1 cellular context compared by ENCODE assay signal in genomic region chr1:109478806-109479205, GRCh38.
TF ChIP-seq lines count a peak whose summit lies in the region.

No MANE protein-coding gene starts in this region.

TF ChIP-seq in HepG2, 621 proteins besides CTCF, POLR2A, EP300 and RAD21 (continued from another document):
- TF ChIP-seq HMGXB3 (CRISPR knock-in tag; IDR thresholded peaks at IDR 0.05; ENCODE audit: borderline replicate concordance) (no peak), ETS1 (CRISPR knock-in tag; IDR thresholded peaks at IDR 0.05) (no peak), ZNF331 (CRISPR knock-in tag; IDR thresholded peaks at IDR 0.05) (peak; percentile 29; the same call in 1 of the 2 replicates), ZNF816 (CRISPR knock-in tag; IDR thresholded peaks at IDR 0.05; ENCODE audit: borderline replicate concordance) (no peak), ZBTB34 (CRISPR knock-in tag; IDR thresholded peaks at IDR 0.05) (no peak), HOXA3 (CRISPR knock-in tag; IDR thresholded peaks at IDR 0.05) (0 out of 2 replicates have a peak, but pooled peaks have one; percentile 19), GMEB1 (CRISPR knock-in tag; IDR thresholded peaks at IDR 0.05; ENCODE audit: borderline replicate concordance) (no peak), SAFB2 (CRISPR knock-in tag; IDR thresholded peaks at IDR 0.05; ENCODE audit: borderline replicate concordance, low read depth) (no peak), ZNF253 (CRISPR knock-in tag; IDR thresholded peaks at IDR 0.05; ENCODE audit: borderline replicate concordance) (no peak), RELA (CRISPR knock-in tag; IDR thresholded peaks at IDR 0.05) (no peak), PRMT3 (CRISPR knock-in tag; IDR thresholded peaks at IDR 0.05; ENCODE audit: borderline replicate concordance, low read depth) (no peak), ZNF33A (CRISPR knock-in tag; IDR thresholded peaks at IDR 0.05; ENCODE audit: borderline replicate concordance) (no peak)
- TF ChIP-seq, protein P1, sequence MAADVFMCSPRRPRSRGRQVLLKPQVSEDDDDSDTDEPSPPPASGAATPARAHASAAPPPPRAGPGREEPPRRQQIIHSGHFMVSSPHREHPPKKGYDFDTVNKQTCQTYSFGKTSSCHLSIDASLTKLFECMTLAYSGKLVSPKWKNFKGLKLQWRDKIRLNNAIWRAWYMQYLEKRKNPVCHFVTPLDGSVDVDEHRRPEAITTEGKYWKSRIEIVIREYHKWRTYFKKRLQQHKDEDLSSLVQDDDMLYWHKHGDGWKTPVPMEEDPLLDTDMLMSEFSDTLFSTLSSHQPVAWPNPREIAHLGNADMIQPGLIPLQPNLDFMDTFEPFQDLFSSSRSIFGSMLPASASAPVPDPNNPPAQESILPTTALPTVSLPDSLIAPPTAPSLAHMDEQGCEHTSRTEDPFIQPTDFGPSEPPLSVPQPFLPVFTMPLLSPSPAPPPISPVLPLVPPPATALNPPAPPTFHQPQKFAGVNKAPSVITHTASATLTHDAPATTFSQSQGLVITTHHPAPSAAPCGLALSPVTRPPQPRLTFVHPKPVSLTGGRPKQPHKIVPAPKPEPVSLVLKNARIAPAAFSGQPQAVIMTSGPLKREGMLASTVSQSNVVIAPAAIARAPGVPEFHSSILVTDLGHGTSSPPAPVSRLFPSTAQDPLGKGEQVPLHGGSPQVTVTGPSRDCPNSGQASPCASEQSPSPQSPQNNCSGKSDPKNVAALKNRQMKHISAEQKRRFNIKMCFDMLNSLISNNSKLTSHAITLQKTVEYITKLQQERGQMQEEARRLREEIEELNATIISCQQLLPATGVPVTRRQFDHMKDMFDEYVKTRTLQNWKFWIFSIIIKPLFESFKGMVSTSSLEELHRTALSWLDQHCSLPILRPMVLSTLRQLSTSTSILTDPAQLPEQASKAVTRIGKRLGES (CRISPR knock-in tag; IDR thresholded peaks at IDR 0.05; ENCODE audit: borderline replicate concordance): no peak
- TF ChIP-seq, protein P2, sequence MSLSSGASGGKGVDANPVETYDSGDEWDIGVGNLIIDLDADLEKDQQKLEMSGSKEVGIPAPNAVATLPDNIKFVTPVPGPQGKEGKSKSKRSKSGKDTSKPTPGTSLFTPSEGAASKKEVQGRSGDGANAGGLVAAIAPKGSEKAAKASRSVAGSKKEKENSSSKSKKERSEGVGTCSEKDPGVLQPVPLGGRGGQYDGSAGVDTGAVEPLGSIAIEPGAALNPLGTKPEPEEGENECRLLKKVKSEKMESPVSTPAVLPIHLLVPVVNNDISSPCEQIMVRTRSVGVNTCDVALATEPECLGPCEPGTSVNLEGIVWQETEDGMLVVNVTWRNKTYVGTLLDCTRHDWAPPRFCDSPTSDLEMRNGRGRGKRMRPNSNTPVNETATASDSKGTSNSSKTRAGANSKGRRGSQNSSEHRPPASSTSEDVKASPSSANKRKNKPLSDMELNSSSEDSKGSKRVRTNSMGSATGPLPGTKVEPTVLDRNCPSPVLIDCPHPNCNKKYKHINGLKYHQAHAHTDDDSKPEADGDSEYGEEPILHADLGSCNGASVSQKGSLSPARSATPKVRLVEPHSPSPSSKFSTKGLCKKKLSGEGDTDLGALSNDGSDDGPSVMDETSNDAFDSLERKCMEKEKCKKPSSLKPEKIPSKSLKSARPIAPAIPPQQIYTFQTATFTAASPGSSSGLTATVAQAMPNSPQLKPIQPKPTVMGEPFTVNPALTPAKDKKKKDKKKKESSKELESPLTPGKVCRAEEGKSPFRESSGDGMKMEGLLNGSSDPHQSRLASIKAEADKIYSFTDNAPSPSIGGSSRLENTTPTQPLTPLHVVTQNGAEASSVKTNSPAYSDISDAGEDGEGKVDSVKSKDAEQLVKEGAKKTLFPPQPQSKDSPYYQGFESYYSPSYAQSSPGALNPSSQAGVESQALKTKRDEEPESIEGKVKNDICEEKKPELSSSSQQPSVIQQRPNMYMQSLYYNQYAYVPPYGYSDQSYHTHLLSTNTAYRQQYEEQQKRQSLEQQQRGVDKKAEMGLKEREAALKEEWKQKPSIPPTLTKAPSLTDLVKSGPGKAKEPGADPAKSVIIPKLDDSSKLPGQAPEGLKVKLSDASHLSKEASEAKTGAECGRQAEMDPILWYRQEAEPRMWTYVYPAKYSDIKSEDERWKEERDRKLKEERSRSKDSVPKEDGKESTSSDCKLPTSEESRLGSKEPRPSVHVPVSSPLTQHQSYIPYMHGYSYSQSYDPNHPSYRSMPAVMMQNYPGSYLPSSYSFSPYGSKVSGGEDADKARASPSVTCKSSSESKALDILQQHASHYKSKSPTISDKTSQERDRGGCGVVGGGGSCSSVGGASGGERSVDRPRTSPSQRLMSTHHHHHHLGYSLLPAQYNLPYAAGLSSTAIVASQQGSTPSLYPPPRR (CRISPR knock-in tag; IDR thresholded peaks at IDR 0.05; ENCODE audit: borderline replicate concordance): no peak
- TF ChIP-seq, protein P3, sequence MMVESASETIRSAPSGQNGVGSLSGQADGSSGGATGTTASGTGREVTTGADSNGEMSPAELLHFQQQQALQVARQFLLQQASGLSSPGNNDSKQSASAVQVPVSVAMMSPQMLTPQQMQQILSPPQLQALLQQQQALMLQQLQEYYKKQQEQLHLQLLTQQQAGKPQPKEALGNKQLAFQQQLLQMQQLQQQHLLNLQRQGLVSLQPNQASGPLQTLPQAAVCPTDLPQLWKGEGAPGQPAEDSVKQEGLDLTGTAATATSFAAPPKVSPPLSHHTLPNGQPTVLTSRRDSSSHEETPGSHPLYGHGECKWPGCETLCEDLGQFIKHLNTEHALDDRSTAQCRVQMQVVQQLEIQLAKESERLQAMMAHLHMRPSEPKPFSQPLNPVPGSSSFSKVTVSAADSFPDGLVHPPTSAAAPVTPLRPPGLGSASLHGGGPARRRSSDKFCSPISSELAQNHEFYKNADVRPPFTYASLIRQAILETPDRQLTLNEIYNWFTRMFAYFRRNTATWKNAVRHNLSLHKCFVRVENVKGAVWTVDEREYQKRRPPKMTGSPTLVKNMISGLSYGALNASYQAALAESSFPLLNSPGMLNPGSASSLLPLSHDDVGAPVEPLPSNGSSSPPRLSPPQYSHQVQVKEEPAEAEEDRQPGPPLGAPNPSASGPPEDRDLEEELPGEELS (CRISPR knock-in tag; IDR thresholded peaks at IDR 0.05): no peak
- TF ChIP-seq, protein P4, sequence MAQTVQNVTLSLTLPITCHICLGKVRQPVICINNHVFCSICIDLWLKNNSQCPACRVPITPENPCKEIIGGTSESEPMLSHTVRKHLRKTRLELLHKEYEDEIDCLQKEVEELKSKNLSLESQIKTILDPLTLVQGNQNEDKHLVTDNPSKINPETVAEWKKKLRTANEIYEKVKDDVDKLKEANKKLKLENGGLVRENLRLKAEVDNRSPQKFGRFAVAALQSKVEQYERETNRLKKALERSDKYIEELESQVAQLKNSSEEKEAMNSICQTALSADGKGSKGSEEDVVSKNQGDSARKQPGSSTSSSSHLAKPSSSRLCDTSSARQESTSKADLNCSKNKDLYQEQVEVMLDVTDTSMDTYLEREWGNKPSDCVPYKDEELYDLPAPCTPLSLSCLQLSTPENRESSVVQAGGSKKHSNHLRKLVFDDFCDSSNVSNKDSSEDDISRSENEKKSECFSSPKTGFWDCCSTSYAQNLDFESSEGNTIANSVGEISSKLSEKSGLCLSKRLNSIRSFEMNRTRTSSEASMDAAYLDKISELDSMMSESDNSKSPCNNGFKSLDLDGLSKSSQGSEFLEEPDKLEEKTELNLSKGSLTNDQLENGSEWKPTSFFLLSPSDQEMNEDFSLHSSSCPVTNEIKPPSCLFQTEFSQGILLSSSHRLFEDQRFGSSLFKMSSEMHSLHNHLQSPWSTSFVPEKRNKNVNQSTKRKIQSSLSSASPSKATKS (CRISPR knock-in tag; IDR thresholded peaks at IDR 0.05): no peak
